Comparison of ENCODE assay signal across 24 cellular contexts in genomic region chr16:89669755-89670154, GRCh38.
"Had no signal": no experiment of that assay in that cellular context is flagged by ENCODE, and none has a peak within 500 bp of the region (broad histone marks: within the 10 kb centered on the region; RNA-seq: fewer than 3 reads in every experiment).

No MANE protein-coding gene starts in this region.

- H3K27me3 Mint-ChIP-seq: naive B cell had no signal

- H3K4me1 Mint-ChIP-seq: mesothelial cell of epicardium had no signal

- H3K9me3 ChIP-seq: esophagus muscularis mucosa, lower lobe of right lung had no signal

- H3K4me3 Mint-ChIP-seq: mesothelial cell of epicardium, naive B cell had no signal

- H3K4me3 ChIP-seq: coronary artery, dorsolateral prefrontal cortex, esophagus muscularis mucosa, heart right ventricle, lower lobe of right lung, mucosa of descending colon had no signal

- H3K36me3 ChIP-seq: lower lobe of right lung had no signal

- H3K27ac Mint-ChIP-seq: mesothelial cell of epicardium had no signal

- FAIRE-seq: colon, endothelial cell of umbilical vein, frontal cortex, islet of Langerhans, keratinocyte had no signal

- ATAC-seq: left colon, left lobe of liver, left ventricle myocardium superior, lower lobe of right lung, mucosa of descending colon had no signal

- H3K36me3 Mint-ChIP-seq: naive B cell had no signal

- H3K27me3 ChIP-seq: dorsolateral prefrontal cortex, esophagus muscularis mucosa, foreskin keratinocyte, heart right ventricle had no signal

- H3K27ac ChIP-seq: coronary artery, dorsolateral prefrontal cortex, esophagus muscularis mucosa, foreskin keratinocyte, heart right ventricle, lower lobe of right lung had no signal

- H3K4me1 ChIP-seq: esophagus muscularis mucosa, foreskin keratinocyte had no signal

- DNase-seq: dermis blood vessel endothelial cell; dorsolateral prefrontal cortex; effector CD4-positive, alpha-beta T cell; effector memory CD4-positive, alpha-beta T cell; glutamatergic neuron; head of caudate nucleus; heart right ventricle; hippocampal formation; left colon; left ventricle myocardium superior; lower lobe of right lung; mesenchymal stem cell; mucosa of descending colon; naive B cell had no signal
